Comparison of ENCODE assay signal across 1 cellular context in genomic region chr6:122438975-122439374, GRCh38.
A peak's percentile ranks its signal among the peaks of the same experiment; 100 is the strongest.
TF ChIP-seq lines count a peak whose summit lies in the region.

No MANE protein-coding gene starts in this region.

TF ChIP-seq in K562, 482 proteins besides CTCF, POLR2A, EP300 and RAD21 (continued from another document and continues in another):
- TF ChIP-seq, protein P1, sequence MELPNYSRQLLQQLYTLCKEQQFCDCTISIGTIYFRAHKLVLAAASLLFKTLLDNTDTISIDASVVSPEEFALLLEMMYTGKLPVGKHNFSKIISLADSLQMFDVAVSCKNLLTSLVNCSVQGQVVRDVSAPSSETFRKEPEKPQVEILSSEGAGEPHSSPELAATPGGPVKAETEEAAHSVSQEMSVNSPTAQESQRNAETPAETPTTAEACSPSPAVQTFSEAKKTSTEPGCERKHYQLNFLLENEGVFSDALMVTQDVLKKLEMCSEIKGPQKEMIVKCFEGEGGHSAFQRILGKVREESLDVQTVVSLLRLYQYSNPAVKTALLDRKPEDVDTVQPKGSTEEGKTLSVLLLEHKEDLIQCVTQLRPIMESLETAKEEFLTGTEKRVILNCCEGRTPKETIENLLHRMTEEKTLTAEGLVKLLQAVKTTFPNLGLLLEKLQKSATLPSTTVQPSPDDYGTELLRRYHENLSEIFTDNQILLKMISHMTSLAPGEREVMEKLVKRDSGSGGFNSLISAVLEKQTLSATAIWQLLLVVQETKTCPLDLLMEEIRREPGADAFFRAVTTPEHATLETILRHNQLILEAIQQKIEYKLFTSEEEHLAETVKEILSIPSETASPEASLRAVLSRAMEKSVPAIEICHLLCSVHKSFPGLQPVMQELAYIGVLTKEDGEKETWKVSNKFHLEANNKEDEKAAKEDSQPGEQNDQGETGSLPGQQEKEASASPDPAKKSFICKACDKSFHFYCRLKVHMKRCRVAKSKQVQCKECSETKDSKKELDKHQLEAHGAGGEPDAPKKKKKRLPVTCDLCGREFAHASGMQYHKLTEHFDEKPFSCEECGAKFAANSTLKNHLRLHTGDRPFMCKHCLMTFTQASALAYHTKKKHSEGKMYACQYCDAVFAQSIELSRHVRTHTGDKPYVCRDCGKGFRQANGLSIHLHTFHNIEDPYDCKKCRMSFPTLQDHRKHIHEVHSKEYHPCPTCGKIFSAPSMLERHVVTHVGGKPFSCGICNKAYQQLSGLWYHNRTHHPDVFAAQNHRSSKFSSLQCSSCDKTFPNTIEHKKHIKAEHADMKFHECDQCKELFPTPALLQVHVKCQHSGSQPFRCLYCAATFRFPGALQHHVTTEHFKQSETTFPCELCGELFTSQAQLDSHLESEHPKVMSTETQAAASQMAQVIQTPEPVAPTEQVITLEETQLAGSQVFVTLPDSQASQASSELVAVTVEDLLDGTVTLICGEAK (IDR thresholded peaks at IDR 0.05) = no peak
- TF ChIP-seq, protein P1 (CRISPR knock-in tag; IDR thresholded peaks at IDR 0.05) = no peak
- peak in 1 of 2 experiments; percentile 96; a peak in 2 of 3 replicates for TF ChIP-seq CBX3 (IDR thresholded peaks at IDR 0.05; ENCODE audit: borderline replicate concordance in 1 of 2, low read length in 2 of 2)
- TF ChIP-seq, protein P2, sequence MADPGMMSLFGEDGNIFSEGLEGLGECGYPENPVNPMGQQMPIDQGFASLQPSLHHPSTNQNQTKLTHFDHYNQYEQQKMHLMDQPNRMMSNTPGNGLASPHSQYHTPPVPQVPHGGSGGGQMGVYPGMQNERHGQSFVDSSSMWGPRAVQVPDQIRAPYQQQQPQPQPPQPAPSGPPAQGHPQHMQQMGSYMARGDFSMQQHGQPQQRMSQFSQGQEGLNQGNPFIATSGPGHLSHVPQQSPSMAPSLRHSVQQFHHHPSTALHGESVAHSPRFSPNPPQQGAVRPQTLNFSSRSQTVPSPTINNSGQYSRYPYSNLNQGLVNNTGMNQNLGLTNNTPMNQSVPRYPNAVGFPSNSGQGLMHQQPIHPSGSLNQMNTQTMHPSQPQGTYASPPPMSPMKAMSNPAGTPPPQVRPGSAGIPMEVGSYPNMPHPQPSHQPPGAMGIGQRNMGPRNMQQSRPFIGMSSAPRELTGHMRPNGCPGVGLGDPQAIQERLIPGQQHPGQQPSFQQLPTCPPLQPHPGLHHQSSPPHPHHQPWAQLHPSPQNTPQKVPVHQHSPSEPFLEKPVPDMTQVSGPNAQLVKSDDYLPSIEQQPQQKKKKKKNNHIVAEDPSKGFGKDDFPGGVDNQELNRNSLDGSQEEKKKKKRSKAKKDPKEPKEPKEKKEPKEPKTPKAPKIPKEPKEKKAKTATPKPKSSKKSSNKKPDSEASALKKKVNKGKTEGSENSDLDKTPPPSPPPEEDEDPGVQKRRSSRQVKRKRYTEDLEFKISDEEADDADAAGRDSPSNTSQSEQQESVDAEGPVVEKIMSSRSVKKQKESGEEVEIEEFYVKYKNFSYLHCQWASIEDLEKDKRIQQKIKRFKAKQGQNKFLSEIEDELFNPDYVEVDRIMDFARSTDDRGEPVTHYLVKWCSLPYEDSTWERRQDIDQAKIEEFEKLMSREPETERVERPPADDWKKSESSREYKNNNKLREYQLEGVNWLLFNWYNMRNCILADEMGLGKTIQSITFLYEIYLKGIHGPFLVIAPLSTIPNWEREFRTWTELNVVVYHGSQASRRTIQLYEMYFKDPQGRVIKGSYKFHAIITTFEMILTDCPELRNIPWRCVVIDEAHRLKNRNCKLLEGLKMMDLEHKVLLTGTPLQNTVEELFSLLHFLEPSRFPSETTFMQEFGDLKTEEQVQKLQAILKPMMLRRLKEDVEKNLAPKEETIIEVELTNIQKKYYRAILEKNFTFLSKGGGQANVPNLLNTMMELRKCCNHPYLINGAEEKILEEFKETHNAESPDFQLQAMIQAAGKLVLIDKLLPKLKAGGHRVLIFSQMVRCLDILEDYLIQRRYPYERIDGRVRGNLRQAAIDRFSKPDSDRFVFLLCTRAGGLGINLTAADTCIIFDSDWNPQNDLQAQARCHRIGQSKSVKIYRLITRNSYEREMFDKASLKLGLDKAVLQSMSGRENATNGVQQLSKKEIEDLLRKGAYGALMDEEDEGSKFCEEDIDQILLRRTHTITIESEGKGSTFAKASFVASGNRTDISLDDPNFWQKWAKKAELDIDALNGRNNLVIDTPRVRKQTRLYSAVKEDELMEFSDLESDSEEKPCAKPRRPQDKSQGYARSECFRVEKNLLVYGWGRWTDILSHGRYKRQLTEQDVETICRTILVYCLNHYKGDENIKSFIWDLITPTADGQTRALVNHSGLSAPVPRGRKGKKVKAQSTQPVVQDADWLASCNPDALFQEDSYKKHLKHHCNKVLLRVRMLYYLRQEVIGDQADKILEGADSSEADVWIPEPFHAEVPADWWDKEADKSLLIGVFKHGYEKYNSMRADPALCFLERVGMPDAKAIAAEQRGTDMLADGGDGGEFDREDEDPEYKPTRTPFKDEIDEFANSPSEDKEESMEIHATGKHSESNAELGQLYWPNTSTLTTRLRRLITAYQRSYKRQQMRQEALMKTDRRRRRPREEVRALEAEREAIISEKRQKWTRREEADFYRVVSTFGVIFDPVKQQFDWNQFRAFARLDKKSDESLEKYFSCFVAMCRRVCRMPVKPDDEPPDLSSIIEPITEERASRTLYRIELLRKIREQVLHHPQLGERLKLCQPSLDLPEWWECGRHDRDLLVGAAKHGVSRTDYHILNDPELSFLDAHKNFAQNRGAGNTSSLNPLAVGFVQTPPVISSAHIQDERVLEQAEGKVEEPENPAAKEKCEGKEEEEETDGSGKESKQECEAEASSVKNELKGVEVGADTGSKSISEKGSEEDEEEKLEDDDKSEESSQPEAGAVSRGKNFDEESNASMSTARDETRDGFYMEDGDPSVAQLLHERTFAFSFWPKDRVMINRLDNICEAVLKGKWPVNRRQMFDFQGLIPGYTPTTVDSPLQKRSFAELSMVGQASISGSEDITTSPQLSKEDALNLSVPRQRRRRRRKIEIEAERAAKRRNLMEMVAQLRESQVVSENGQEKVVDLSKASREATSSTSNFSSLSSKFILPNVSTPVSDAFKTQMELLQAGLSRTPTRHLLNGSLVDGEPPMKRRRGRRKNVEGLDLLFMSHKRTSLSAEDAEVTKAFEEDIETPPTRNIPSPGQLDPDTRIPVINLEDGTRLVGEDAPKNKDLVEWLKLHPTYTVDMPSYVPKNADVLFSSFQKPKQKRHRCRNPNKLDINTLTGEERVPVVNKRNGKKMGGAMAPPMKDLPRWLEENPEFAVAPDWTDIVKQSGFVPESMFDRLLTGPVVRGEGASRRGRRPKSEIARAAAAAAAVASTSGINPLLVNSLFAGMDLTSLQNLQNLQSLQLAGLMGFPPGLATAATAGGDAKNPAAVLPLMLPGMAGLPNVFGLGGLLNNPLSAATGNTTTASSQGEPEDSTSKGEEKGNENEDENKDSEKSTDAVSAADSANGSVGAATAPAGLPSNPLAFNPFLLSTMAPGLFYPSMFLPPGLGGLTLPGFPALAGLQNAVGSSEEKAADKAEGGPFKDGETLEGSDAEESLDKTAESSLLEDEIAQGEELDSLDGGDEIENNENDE (IDR thresholded peaks at IDR 0.05; ENCODE audit: low read depth, low read length) = no peak
- TF ChIP-seq ZNF830 (CRISPR knock-in tag; IDR thresholded peaks at IDR 0.05) = no peak
- TF ChIP-seq, protein P3, sequence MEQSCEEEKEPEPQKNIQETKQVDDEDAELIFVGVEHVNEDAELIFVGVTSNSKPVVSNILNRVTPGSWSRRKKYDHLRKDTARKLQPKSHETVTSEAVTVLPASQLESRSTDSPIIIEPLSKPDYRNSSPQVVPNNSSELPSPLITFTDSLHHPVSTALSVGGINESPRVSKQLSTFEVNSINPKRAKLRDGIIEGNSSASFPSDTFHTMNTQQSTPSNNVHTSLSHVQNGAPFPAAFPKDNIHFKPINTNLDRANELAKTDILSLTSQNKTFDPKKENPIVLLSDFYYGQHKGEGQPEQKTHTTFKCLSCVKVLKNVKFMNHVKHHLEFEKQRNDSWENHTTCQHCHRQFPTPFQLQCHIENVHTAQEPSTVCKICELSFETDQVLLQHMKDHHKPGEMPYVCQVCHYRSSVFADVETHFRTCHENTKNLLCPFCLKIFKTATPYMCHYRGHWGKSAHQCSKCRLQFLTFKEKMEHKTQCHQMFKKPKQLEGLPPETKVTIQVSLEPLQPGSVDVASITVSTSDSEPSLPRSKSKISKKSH (CRISPR knock-in tag; IDR thresholded peaks at IDR 0.05) = peak; percentile 65; the same call in 1 of the 2 replicates
- TF ChIP-seq SRSF9 (IDR thresholded peaks at IDR 0.05; ENCODE audit: borderline replicate concordance, low read depth, low read length) = no peak
- no peak for TF ChIP-seq MAFK (IDR thresholded peaks at IDR 0.05; ENCODE audit: low read length)
- TF ChIP-seq HDGF (IDR thresholded peaks at IDR 0.05) = no peak
- no peak for TF ChIP-seq EP400 (IDR thresholded peaks at IDR 0.05)
- no peak for TF ChIP-seq SMAD4 (CRISPR knock-in tag; conservative IDR thresholded peaks at IDR 0.05)
- no peak for TF ChIP-seq KLF10 (CRISPR knock-in tag; IDR thresholded peaks at IDR 0.05)
- no peak for TF ChIP-seq MED1 (CRISPR knock-in tag; IDR thresholded peaks at IDR 0.05; ENCODE audit: borderline replicate concordance)
- TF ChIP-seq ZNF274 (IDR thresholded peaks at IDR 0.05; ENCODE audit: borderline replicate concordance, low read depth, low read length) = no peak
- TF ChIP-seq CREBBP (IDR thresholded peaks at IDR 0.05; ENCODE audit: low read depth, low read length) = no peak
- TF ChIP-seq RUNX1 (IDR thresholded peaks at IDR 0.05; ENCODE audit: low read depth) = no peak
- peak; percentile 46 for TF ChIP-seq ZFP36 (IDR thresholded peaks at IDR 0.05; ENCODE audit: low read depth, low read length, partially characterized antibody)
- TF ChIP-seq, protein P4, sequence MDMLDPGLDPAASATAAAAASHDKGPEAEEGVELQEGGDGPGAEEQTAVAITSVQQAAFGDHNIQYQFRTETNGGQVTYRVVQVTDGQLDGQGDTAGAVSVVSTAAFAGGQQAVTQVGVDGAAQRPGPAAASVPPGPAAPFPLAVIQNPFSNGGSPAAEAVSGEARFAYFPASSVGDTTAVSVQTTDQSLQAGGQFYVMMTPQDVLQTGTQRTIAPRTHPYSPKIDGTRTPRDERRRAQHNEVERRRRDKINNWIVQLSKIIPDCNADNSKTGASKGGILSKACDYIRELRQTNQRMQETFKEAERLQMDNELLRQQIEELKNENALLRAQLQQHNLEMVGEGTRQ (CRISPR knock-in tag; IDR thresholded peaks at IDR 0.05) = no peak
- TF ChIP-seq MXI1 (IDR thresholded peaks at IDR 0.05; ENCODE audit: low read depth, low read length) = no peak
- TF ChIP-seq ZNF57 (CRISPR knock-in tag; IDR thresholded peaks at IDR 0.05) = no peak
- no peak for TF ChIP-seq BHLHE40 (IDR thresholded peaks at IDR 0.05; ENCODE audit: low read length)
- TF ChIP-seq POLR2G (IDR thresholded peaks at IDR 0.05; ENCODE audit: low read depth, low read length) = no peak
- no peak for TF ChIP-seq RBM17 (IDR thresholded peaks at IDR 0.05; ENCODE audit: borderline replicate concordance, low read depth, low read length)
- no peak for TF ChIP-seq PHTF2 (CRISPR knock-in tag; IDR thresholded peaks at IDR 0.05)
- TF ChIP-seq MAZ (CRISPR knock-in tag; conservative IDR thresholded peaks at IDR 0.05 in 1 of 2, IDR thresholded peaks at IDR 0.05 in 1 of 2) = no peak
- no peak for TF ChIP-seq ZNF41 (CRISPR knock-in tag; conservative IDR thresholded peaks at IDR 0.05)
- no peak for TF ChIP-seq SMARCA4 (IDR thresholded peaks at IDR 0.05)
- no peak for TF ChIP-seq BCLAF1 (IDR thresholded peaks at IDR 0.05; ENCODE audit: borderline replicate concordance in 1 of 2, control insufficient read depth in 1 of 2, low read depth in 2 of 2, low read length in 1 of 2)
- TF ChIP-seq, protein P5, sequence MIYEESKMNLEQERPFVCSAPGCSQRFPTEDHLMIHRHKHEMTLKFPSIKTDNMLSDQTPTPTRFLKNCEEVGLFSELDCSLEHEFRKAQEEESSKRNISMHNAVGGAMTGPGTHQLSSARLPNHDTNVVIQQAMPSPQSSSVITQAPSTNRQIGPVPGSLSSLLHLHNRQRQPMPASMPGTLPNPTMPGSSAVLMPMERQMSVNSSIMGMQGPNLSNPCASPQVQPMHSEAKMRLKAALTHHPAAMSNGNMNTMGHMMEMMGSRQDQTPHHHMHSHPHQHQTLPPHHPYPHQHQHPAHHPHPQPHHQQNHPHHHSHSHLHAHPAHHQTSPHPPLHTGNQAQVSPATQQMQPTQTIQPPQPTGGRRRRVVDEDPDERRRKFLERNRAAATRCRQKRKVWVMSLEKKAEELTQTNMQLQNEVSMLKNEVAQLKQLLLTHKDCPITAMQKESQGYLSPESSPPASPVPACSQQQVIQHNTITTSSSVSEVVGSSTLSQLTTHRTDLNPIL (CRISPR knock-in tag; IDR thresholded peaks at IDR 0.05) = no peak
